In the genomic region with DNA sequence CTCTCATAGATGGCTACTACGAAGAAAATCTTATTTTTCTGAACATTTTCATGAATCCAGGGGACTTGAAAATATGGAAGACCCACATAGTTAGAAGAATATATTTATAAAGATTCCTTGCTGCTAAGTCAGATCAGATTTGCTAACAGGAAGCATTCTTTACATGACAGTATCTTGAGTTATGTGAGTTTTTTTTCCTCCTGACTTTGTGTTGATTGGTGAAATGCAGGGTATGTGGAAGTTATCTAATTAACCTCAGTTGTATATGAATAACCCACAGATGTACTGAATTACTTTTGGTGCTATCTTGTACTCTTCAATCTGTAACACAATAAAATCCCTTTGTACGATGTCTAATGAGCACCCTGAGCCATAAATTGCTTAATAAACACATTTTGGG, we compare ENCODE assay signal across 20 cellular contexts.
"Had no signal": no experiment of that assay in that cellular context is flagged by ENCODE, and none has a peak within 500 bp of the region (broad histone marks: within the 10 kb centered on the region; RNA-seq: fewer than 3 reads in every experiment).

No MANE protein-coding gene starts in this region.

- ATAC-seq: gastrocnemius medialis; heart right ventricle; naive thymus-derived CD8-positive, alpha-beta T cell had no signal

- H3K4me3 ChIP-seq: adrenal gland, coronary artery, gastrocnemius medialis, heart right ventricle, left ventricle myocardium inferior, skin epidermis, transverse colon, vagina had no signal

- DNase-seq: activated CD4-positive, CD25-positive, alpha-beta regulatory T cell treated with anti-CD3 and anti-CD28 coated beads, Interleukin-2, amount 50 U/mL, for 72 hours; activated naive CD4-positive, alpha-beta T cell treated with anti-CD3 and anti-CD28 coated beads for 36 hours; adrenal gland; central memory CD4-positive, alpha-beta T cell; effector CD8-positive, alpha-beta T cell; gastrocnemius medialis; heart right ventricle; islet precursor cell; left ventricle myocardium inferior; naive thymus-derived CD8-positive, alpha-beta T cell; posterior cingulate gyrus; retina; stimulated activated CD4-positive, alpha-beta T cell treated with anti-CD3 and anti-CD28 coated beads, Interleukin-15, amount 100 ng/mL, for 24 hours; stimulated activated CD4-positive, alpha-beta T cell treated with anti-CD3 and anti-CD28 coated beads, Interleukin-4, amount 100 ng/mL, for 1 hour; stimulated activated naive CD4-positive, alpha-beta T cell treated with Interleukin-2 at 50 U/mL for 16 hours; substantia nigra; transverse colon had no signal

- H3K27ac ChIP-seq: adrenal gland, coronary artery, gastrocnemius medialis, heart right ventricle, left ventricle myocardium inferior, skin epidermis, transverse colon, vagina had no signal

- H3K9me3 ChIP-seq: adrenal gland, gastrocnemius medialis, heart right ventricle, left ventricle myocardium inferior, transverse colon, vagina had no signal

- H3K27me3 ChIP-seq: adrenal gland, gastrocnemius medialis, heart right ventricle, transverse colon, vagina had no signal

- H3K4me1 ChIP-seq: adrenal gland, gastrocnemius medialis, heart right ventricle, left ventricle myocardium inferior, transverse colon, vagina had no signal
